ENCODE assay signal across 1 cellular context in genomic region chr2:38099096-38099997, GRCh38.
TF ChIP-seq lines count a peak whose summit lies in the region.

No MANE protein-coding gene starts in this region.

TF ChIP-seq in endothelial cell of umbilical vein, 7 proteins besides CTCF, POLR2A, EP300 and RAD21 (continued from another document):
- no peak for TF ChIP-seq EZH2 (IDR thresholded peaks at IDR 0.05; ENCODE audit: borderline replicate concordance, low read depth, low read length, severe bottlenecking)
- TF ChIP-seq MYC (IDR thresholded peaks at IDR 0.05; ENCODE audit: low read depth, low read length) = no peak
- no peak for TF ChIP-seq FOS (IDR thresholded peaks at IDR 0.05; ENCODE audit: borderline replicate concordance, insufficient read depth, low read length)
TF ChIP-seq in endothelial cell of umbilical vein: peak in this region for 0.
